In genomic region chr3:153160451-153161137, GRCh38 we compare ENCODE assay signal across 1 cellular context.
TF ChIP-seq lines count a peak whose summit lies in the region.

No MANE protein-coding gene starts in this region.

TF ChIP-seq in HepG2, 621 proteins besides CTCF, POLR2A, EP300 and RAD21 (continued from another document and continues in another):
- no peak for TF ChIP-seq DZIP1 (CRISPR knock-in tag; IDR thresholded peaks at IDR 0.05)
- TF ChIP-seq EED (CRISPR knock-in tag; IDR thresholded peaks at IDR 0.05) = 0 out of 2 replicates have a peak, but pooled peaks have one; percentile 66
- no peak for TF ChIP-seq HOMEZ (CRISPR knock-in tag; IDR thresholded peaks at IDR 0.05; ENCODE audit: low read depth)
- TF ChIP-seq ZNF792 (CRISPR knock-in tag; IDR thresholded peaks at IDR 0.05) = no peak
- TF ChIP-seq TEAD3 (CRISPR knock-in tag; optimal IDR thresholded peaks at IDR 0.05; ENCODE audit: borderline replicate concordance) = peak; percentile 42
- no peak for TF ChIP-seq FOXO4 (CRISPR knock-in tag; conservative IDR thresholded peaks at IDR 0.05)
- TF ChIP-seq HNRNPLL (IDR thresholded peaks at IDR 0.05; ENCODE audit: low read depth, low read length, poor library complexity, severe bottlenecking) = peak; percentile 68
- TF ChIP-seq ZNF343 (CRISPR knock-in tag; IDR thresholded peaks at IDR 0.05) = 0 out of 2 replicates have a peak, but pooled peaks have one; percentile 53
- no peak; the same call in 1 of the 2 replicates for TF ChIP-seq DPF2 (CRISPR knock-in tag; IDR thresholded peaks at IDR 0.05; ENCODE audit: borderline replicate concordance, low read depth)
- no peak for TF ChIP-seq DNMT3B (CRISPR knock-in tag; conservative IDR thresholded peaks at IDR 0.05)
- no peak for TF ChIP-seq ZNF766 (CRISPR knock-in tag; IDR thresholded peaks at IDR 0.05; ENCODE audit: borderline replicate concordance)
- TF ChIP-seq BRD4 (CRISPR knock-in tag; IDR thresholded peaks at IDR 0.05) = 0 out of 2 replicates have a peak, but pooled peaks have one; percentile 28
- peak; percentile 11; the same call in 1 of the 2 replicates for TF ChIP-seq IRF2 (CRISPR knock-in tag; IDR thresholded peaks at IDR 0.05)
- TF ChIP-seq ZNF670 (CRISPR knock-in tag; IDR thresholded peaks at IDR 0.05; ENCODE audit: borderline replicate concordance) = no peak
- peak; percentile 41; the same call in 1 of the 2 replicates for TF ChIP-seq ZNF574 (CRISPR knock-in tag; IDR thresholded peaks at IDR 0.05)
- peak; percentile 55; the same call in 1 of the 2 replicates for TF ChIP-seq TGIF2 (CRISPR knock-in tag; IDR thresholded peaks at IDR 0.05)
- 0 out of 2 replicates have a peak, but pooled peaks have one; percentile 23 for TF ChIP-seq PCBP1 (IDR thresholded peaks at IDR 0.05; ENCODE audit: borderline replicate concordance, low read depth, low read length)
- no peak; the same call in 1 of the 2 replicates for TF ChIP-seq ZNF740 (CRISPR knock-in tag; IDR thresholded peaks at IDR 0.05)
- peak; percentile 47; the same call in 1 of the 2 replicates for TF ChIP-seq RXRA (CRISPR knock-in tag; IDR thresholded peaks at IDR 0.05)
- no peak for TF ChIP-seq KIAA2018 (CRISPR knock-in tag; IDR thresholded peaks at IDR 0.05; ENCODE audit: borderline replicate concordance)
- 0 out of 2 replicates have a peak, but pooled peaks have one; percentile 12 for TF ChIP-seq ZBTB20 (CRISPR knock-in tag; IDR thresholded peaks at IDR 0.05; ENCODE audit: borderline replicate concordance, low read depth)
- TF ChIP-seq DMAP1 (CRISPR knock-in tag; IDR thresholded peaks at IDR 0.05) = peak; percentile 54; the same call in 1 of the 2 replicates
- no peak for TF ChIP-seq ZSCAN31 (CRISPR knock-in tag; IDR thresholded peaks at IDR 0.05; ENCODE audit: low read depth)
- peak; percentile 93 for TF ChIP-seq HNRNPL (IDR thresholded peaks at IDR 0.05; ENCODE audit: low read depth, low read length)
- peak; percentile 42; the same call in 1 of the 2 replicates for TF ChIP-seq GATAD2A (CRISPR knock-in tag; IDR thresholded peaks at IDR 0.05)
- TF ChIP-seq ZNF556 (CRISPR knock-in tag; IDR thresholded peaks at IDR 0.05; ENCODE audit: borderline replicate concordance) = peak; percentile 47; the same call in 1 of the 2 replicates
- no peak for TF ChIP-seq HES4 (CRISPR knock-in tag; IDR thresholded peaks at IDR 0.05; ENCODE audit: borderline replicate concordance)
- TF ChIP-seq ZNF609 (CRISPR knock-in tag; IDR thresholded peaks at IDR 0.05; ENCODE audit: borderline replicate concordance) = peak; percentile 70; the same call in 1 of the 2 replicates
- no peak for TF ChIP-seq ZNF724P (CRISPR knock-in tag; IDR thresholded peaks at IDR 0.05; ENCODE audit: borderline replicate concordance)
- no peak for TF ChIP-seq ZMYM2 (CRISPR knock-in tag; IDR thresholded peaks at IDR 0.05)
- TF ChIP-seq ZBTB37 (CRISPR knock-in tag; IDR thresholded peaks at IDR 0.05) = no peak
- peak; percentile 72 for TF ChIP-seq SAP130 (CRISPR knock-in tag; IDR thresholded peaks at IDR 0.05; ENCODE audit: low read depth)
